Comparison of ENCODE assay signal across 9 cellular contexts in the genomic region with DNA sequence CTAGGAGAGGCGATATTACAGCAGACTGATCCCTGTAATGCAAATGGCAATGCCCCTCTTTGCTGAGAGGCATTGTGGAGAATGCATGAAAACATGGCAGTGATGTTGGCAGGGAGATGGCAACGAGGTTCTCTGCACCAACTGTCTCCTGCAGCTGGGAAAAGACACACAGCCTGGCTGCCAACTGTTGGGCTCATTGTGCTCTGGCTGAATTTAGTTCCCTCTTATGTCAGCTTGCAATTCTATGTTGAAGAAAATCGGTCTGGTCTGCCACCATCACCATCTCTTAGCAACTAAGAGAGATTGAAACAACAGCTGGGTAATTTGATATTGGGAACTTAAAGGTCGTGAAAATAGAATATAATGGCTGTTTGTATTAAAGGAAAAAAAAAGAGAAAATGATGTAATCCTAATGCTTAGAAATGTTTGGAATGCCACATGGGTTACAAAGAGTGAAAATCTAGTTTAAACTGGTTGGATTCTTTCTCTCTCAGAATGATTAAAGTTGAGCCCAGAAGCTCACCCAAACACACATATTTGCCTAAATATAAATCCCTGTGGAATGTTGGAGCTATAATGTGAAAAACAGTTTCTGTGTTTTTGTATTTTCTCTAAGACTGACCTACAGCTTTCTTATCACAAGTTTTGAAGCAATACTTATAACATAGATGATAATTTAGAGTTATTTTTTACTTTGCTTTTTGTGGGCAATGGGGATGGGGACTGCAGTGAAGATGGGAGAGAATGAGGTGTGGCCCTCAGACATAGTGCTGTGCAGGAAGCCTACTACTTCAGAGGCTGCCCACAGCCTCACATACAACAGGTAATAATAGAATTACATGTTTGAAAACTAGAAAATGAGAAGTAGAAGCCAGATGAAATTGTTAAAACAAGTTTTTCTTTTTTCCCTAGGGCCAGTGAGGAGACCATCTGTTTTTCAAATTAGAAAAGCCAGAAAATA.
A peak's percentile ranks its signal among the peaks of the same experiment; 100 is the strongest.
DNase-seq lines count a peak whose midpoint lies in the region; ATAC-seq, FAIRE-seq and TF ChIP-seq lines count a peak whose summit lies in the region.
"Had no signal": no experiment of that assay in that cellular context is flagged by ENCODE, and none has a peak within 500 bp of the region (broad histone marks: within the 10 kb centered on the region; RNA-seq: fewer than 3 reads in every experiment).

No MANE protein-coding gene starts in this region.

- H3K9me3 ChIP-seq in mammary epithelial cell (replicated peaks; ENCODE audit: insufficient read depth, low read length) (no peaks in the 10 kb centered on the region), HepG2 (ENCODE audit: low read length) (no peaks in the 10 kb centered on the region)
- H3K9me3 ChIP-seq: BLaER1 treated with 17β-estradiol and CSF1 and Interleukin-3, amounts not matched to agents 10 nM and 100 nM had no signal

- no peak for TF ChIP-seq RAD21 in HepG2 (CRISPR knock-in tag; IDR thresholded peaks at IDR 0.05)

- no peak for TF ChIP-seq EP300 in HepG2 (IDR thresholded peaks at IDR 0.05; ENCODE audit: low read depth in 2 of 2, low read length in 2 of 2)
- no peak for TF ChIP-seq EP300 in HepG2 (CRISPR knock-in tag; IDR thresholded peaks at IDR 0.05; ENCODE audit: borderline replicate concordance)

- peak; percentile 1 for DNase-seq in NCI-H510A treated with DMSO at 0.1 percent for 48 hours (lab: John Stamatoyannopoulos, UW)
- no peak for DNase-seq in NCI-H510A (lab: John Stamatoyannopoulos, UW)
- DNase-seq in mammary epithelial cell: peak; percentile 63
- peak; percentile 38 for DNase-seq in HepG2 (ENCODE audit: low spot score)
- DNase-seq in germinal center (ENCODE audit: low spot score): no peak
- no peak for DNase-seq in HT-29 (ENCODE audit: low spot score)
- no peak for DNase-seq in ecto neural progenitor cell (ENCODE audit: low spot score)

- no peak for FAIRE-seq in HepG2 (lab: Jason Lieb, UNC)

- H3K4me3 ChIP-seq in mammary epithelial cell (replicated peaks in 1 of 3; ENCODE audit: insufficient read depth in 1 of 3, low read depth in 2 of 3, low read length in 3 of 3) (peak overlapping the region in 1 of 3 experiments; percentile 29), HepG2 (replicated peaks in 1 of 3; ENCODE audit: insufficient read depth in 1 of 3, low read depth in 2 of 3, low read length in 3 of 3) (no peak overlapping the region)
- H3K4me3 ChIP-seq: BLaER1 treated with 17β-estradiol and CSF1 and Interleukin-3, amounts not matched to agents 10 nM and 100 nM had no signal

- in situ Hi-C loops in mammary epithelial cell (cut with MboI; ENCODE audit: low sequenced_read_pairs in 2 of 2): loop anchor here (5.0 to 25.0 kb wide), 5 partner anchors 40 to 535 kb away; a partner anchor contains a TSS
- in situ Hi-C loops in HepG2 (cut with HindIII; ENCODE audit: extremely low pct_ligation_motif_present, low pct_unique_long_range_greater_than_20kb): loop anchor here (5.0 to 10.0 kb wide), 2 partner anchors 400 to 958 kb away; no protein-coding TSS in a partner anchor

- TF ChIP-seq POLR2A in HepG2 (IDR thresholded peaks at IDR 0.05; ENCODE audit: insufficient read depth in 1 of 2, low read depth in 2 of 2, low read length in 2 of 2): no peak

- ATAC-seq in HepG2: peak; percentile 32; the same call in 2 of the 3 replicates
- ATAC-seq in GM18517 (IDR thresholded peaks at IDR 0.05; ENCODE audit: unreplicated experiment): no peak

- no peaks in the 10 kb centered on the region for H3K36me3 ChIP-seq in mammary epithelial cell (ENCODE audit: insufficient read depth, low read length)
- H3K36me3 ChIP-seq in HepG2 (replicated peaks in 1 of 2; ENCODE audit: control insufficient read depth in 1 of 2, insufficient read depth in 2 of 2, low read length in 2 of 2): no peaks in the 10 kb centered on the region
- H3K36me3 ChIP-seq: BLaER1 treated with 17β-estradiol and CSF1 and Interleukin-3, amounts not matched to agents 10 nM and 100 nM had no signal

- intact Hi-C loops in mammary epithelial cell (cut with micrococcal nuclease) (loop anchor here (1.0 to 5.0 kb wide), 4 partner anchors 35 to 1015 kb away; a partner anchor contains a TSS), HepG2 (cut with micrococcal nuclease; ENCODE audit: unreplicated experiment) (no loop called here)

- H3K79me2 ChIP-seq in mammary epithelial cell (ENCODE audit: insufficient read depth, low read length) (no peaks in the 10 kb centered on the region), HepG2 (ENCODE audit: insufficient read depth, low read length) (no peaks in the 10 kb centered on the region)

- peaks cover 69% of the 10 kb centered on the region for H3K4me1 ChIP-seq in mammary epithelial cell (ENCODE audit: insufficient read depth, low read length)
- H3K4me1 ChIP-seq in HepG2 (ENCODE audit: insufficient read depth, low read length): peaks cover 16% of the 10 kb centered on the region

- H3K27me3 ChIP-seq in mammary epithelial cell (ENCODE audit: insufficient read depth, low read length) (no peaks in the 10 kb centered on the region), HepG2 (ENCODE audit: control insufficient read depth in 1 of 2, insufficient read depth in 2 of 2, low read length in 2 of 2) (no peaks in the 10 kb centered on the region)
- H3K27me3 ChIP-seq: BLaER1 treated with 17β-estradiol and CSF1 and Interleukin-3, amounts not matched to agents 10 nM and 100 nM had no signal

- CTCF ChIA-PET in mammary epithelial cell (lab: Charles Lee; ENCODE audit: low non-redundant PET): interaction anchor here (0.6 kb wide), 1 partner anchor 41 kb away, joined by 4 read pairs; no protein-coding TSS in a partner anchor
- CTCF ChIA-PET in HepG2 (lab: Yijun Ruan, JAX; ENCODE audit: low intra/inter-chr PET ratio, low total read pairs): no interaction called here

- POLR2A ChIA-PET in HepG2 (lab: Yijun Ruan, JAX): no interaction called here

- H3K27ac ChIP-seq in mammary epithelial cell (ENCODE audit: insufficient read depth, low read depth, low read length) (peak overlapping the region; percentile 98), HepG2 (ENCODE audit: extremely low read length, insufficient read depth, low read length) (no peak overlapping the region)
- H3K27ac ChIP-seq: BLaER1 treated with 17β-estradiol and CSF1 and Interleukin-3, amounts not matched to agents 10 nM and 100 nM had no signal

- BruUV-seq in mammary epithelial cell (replicated peaks; lab: Mats Ljungman, UMichigan) (TSS peak; percentile 88), HepG2 (replicated peaks; lab: Mats Ljungman, UMichigan) (no TSS peak)

- 29% methylated on average over 4 of the region's 4 CpGs for WGBS in mammary epithelial cell (ENCODE audit: low coverage, missing lambda C conversion rate)
- WGBS in HepG2 (ENCODE audit: low lambda C conversion rate): 23% methylated on average over 4 of the region's 4 CpGs

- H2AFZ ChIP-seq in mammary epithelial cell (ENCODE audit: low read depth, low read length) (peak overlapping the region; percentile 51), HepG2 (ENCODE audit: low read length) (no peak overlapping the region)

- H4K20me1 ChIP-seq in mammary epithelial cell (ENCODE audit: insufficient read depth, low read length) (no peaks in the 10 kb centered on the region), HepG2 (ENCODE audit: insufficient read depth, low read length) (no peaks in the 10 kb centered on the region)
- H4K20me1 ChIP-seq: BLaER1 treated with 17β-estradiol and CSF1 and Interleukin-3, amounts not matched to agents 10 nM and 100 nM had no signal

- H3K4me2 ChIP-seq in mammary epithelial cell (ENCODE audit: insufficient read depth, low read depth, low read length): peak overlapping the region; percentile 85
- no peak overlapping the region for H3K4me2 ChIP-seq in HepG2 (ENCODE audit: low read depth, low read length)
- H3K4me2 ChIP-seq: BLaER1 treated with 17β-estradiol and CSF1 and Interleukin-3, amounts not matched to agents 10 nM and 100 nM had no signal

- no peak for TF ChIP-seq CTCF in mammary epithelial cell (conservative IDR thresholded peaks at IDR 0.05 in 1 of 2, IDR thresholded peaks at IDR 0.05 in 1 of 2; ENCODE audit: extremely low read depth in 1 of 2, insufficient read depth in 1 of 2, low read depth in 1 of 2, low read length in 2 of 2)
- no peak for TF ChIP-seq CTCF in HepG2 (CRISPR knock-in tag; IDR thresholded peaks at IDR 0.05)

- H3K9ac ChIP-seq in mammary epithelial cell (ENCODE audit: insufficient read depth, low read length): peak overlapping the region; percentile 78
- no peak overlapping the region for H3K9ac ChIP-seq in HepG2 (ENCODE audit: insufficient read depth, low read depth, low read length)
- H3K9ac ChIP-seq: BLaER1 treated with 17β-estradiol and CSF1 and Interleukin-3, amounts not matched to agents 10 nM and 100 nM had no signal

- dilution Hi-C loops in mammary epithelial cell (cut with HindIII; ENCODE audit: low sequenced_read_pairs): no loop called here

TF ChIP-seq in HepG2, 621 proteins besides CTCF, POLR2A, EP300 and RAD21:
- TF ChIP-seq, protein P1, sequence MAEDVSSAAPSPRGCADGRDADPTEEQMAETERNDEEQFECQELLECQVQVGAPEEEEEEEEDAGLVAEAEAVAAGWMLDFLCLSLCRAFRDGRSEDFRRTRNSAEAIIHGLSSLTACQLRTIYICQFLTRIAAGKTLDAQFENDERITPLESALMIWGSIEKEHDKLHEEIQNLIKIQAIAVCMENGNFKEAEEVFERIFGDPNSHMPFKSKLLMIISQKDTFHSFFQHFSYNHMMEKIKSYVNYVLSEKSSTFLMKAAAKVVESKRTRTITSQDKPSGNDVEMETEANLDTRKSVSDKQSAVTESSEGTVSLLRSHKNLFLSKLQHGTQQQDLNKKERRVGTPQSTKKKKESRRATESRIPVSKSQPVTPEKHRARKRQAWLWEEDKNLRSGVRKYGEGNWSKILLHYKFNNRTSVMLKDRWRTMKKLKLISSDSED (CRISPR knock-in tag; IDR thresholded peaks at IDR 0.05): no peak
- peak; percentile 81 for TF ChIP-seq ATF7 (IDR thresholded peaks at IDR 0.05)
- no peak for TF ChIP-seq ATF7 (CRISPR knock-in tag; IDR thresholded peaks at IDR 0.05)

Comparison
In these comparisons a context has a peak if more than half of its experiments do, and no peak if none do; other contexts are left out.
1. DNase-seq: peak in NCI-H510A treated with DMSO at 0.1 percent for 48 hours (single experiment), mammary epithelial cell (single experiment) and HepG2 (single experiment); none in NCI-H510A (single experiment), germinal center (single experiment), HT-29 (single experiment) and ecto neural progenitor cell (single experiment).